ENCODE assay signal across 1 cellular context in the genomic region with DNA sequence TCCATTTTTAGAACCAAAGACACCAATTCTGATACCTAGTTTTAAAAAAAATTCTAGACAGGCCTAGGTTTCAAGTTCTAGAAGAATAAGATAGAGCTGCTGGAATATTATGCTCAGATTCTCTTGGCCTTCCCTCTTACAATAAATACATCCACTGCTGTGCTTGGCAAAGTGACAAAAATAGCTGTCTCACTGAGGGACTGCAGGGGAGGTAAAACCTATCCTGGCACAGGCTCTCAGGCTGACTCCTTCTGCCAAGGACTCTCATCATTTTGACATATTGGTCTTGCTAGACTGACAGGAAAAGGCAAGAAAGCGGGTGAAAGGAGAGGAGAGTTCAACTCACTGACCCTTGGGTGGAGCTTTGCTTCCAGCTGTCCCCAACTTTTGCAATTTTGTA.
TF ChIP-seq lines count a peak whose summit lies in the region.

No MANE protein-coding gene starts in this region.

TF ChIP-seq in GM23338, 12 proteins besides CTCF, POLR2A, EP300 and RAD21 (continued from another document):
- TF ChIP-seq, protein P1, sequence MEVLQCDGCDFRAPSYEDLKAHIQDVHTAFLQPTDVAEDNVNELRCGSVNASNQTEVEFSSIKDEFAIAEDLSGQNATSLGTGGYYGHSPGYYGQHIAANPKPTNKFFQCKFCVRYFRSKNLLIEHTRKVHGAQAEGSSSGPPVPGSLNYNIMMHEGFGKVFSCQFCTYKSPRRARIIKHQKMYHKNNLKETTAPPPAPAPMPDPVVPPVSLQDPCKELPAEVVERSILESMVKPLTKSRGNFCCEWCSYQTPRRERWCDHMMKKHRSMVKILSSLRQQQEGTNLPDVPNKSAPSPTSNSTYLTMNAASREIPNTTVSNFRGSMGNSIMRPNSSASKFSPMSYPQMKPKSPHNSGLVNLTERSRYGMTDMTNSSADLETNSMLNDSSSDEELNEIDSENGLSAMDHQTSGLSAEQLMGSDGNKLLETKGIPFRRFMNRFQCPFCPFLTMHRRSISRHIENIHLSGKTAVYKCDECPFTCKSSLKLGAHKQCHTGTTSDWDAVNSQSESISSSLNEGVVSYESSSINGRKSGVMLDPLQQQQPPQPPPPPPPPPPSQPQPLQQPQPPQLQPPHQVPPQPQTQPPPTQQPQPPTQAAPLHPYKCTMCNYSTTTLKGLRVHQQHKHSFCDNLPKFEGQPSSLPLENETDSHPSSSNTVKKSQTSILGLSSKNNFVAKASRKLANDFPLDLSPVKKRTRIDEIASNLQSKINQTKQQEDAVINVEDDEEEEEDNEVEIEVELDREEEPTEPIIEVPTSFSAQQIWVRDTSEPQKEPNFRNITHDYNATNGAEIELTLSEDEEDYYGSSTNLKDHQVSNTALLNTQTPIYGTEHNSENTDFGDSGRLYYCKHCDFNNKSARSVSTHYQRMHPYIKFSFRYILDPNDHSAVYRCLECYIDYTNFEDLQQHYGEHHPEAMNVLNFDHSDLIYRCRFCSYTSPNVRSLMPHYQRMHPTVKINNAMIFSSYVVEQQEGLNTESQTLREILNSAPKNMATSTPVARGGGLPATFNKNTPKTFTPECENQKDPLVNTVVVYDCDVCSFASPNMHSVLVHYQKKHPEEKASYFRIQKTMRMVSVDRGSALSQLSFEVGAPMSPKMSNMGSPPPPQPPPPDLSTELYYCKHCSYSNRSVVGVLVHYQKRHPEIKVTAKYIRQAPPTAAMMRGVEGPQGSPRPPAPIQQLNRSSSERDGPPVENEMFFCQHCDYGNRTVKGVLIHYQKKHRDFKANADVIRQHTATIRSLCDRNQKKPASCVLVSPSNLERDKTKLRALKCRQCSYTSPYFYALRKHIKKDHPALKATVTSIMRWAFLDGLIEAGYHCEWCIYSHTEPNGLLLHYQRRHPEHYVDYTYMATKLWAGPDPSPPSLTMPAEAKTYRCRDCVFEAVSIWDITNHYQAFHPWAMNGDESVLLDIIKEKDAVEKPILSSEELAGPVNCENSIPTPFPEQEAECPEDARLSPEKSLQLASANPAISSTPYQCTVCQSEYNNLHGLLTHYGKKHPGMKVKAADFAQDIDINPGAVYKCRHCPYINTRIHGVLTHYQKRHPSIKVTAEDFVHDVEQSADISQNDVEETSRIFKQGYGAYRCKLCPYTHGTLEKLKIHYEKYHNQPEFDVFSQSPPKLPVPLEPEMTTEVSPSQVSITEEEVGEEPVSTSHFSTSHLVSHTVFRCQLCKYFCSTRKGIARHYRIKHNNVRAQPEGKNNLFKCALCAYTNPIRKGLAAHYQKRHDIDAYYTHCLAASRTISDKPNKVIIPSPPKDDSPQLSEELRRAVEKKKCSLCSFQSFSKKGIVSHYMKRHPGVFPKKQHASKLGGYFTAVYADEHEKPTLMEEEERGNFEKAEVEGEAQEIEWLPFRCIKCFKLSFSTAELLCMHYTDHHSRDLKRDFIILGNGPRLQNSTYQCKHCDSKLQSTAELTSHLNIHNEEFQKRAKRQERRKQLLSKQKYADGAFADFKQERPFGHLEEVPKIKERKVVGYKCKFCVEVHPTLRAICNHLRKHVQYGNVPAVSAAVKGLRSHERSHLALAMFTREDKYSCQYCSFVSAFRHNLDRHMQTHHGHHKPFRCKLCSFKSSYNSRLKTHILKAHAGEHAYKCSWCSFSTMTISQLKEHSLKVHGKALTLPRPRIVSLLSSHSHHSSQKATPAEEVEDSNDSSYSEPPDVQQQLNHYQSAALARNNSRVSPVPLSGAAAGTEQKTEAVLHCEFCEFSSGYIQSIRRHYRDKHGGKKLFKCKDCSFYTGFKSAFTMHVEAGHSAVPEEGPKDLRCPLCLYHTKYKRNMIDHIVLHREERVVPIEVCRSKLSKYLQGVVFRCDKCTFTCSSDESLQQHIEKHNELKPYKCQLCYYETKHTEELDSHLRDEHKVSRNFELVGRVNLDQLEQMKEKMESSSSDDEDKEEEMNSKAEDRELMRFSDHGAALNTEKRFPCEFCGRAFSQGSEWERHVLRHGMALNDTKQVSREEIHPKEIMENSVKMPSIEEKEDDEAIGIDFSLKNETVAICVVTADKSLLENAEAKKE (CRISPR knock-in tag; IDR thresholded peaks at IDR 0.05): no peak
- TF ChIP-seq, protein P2, sequence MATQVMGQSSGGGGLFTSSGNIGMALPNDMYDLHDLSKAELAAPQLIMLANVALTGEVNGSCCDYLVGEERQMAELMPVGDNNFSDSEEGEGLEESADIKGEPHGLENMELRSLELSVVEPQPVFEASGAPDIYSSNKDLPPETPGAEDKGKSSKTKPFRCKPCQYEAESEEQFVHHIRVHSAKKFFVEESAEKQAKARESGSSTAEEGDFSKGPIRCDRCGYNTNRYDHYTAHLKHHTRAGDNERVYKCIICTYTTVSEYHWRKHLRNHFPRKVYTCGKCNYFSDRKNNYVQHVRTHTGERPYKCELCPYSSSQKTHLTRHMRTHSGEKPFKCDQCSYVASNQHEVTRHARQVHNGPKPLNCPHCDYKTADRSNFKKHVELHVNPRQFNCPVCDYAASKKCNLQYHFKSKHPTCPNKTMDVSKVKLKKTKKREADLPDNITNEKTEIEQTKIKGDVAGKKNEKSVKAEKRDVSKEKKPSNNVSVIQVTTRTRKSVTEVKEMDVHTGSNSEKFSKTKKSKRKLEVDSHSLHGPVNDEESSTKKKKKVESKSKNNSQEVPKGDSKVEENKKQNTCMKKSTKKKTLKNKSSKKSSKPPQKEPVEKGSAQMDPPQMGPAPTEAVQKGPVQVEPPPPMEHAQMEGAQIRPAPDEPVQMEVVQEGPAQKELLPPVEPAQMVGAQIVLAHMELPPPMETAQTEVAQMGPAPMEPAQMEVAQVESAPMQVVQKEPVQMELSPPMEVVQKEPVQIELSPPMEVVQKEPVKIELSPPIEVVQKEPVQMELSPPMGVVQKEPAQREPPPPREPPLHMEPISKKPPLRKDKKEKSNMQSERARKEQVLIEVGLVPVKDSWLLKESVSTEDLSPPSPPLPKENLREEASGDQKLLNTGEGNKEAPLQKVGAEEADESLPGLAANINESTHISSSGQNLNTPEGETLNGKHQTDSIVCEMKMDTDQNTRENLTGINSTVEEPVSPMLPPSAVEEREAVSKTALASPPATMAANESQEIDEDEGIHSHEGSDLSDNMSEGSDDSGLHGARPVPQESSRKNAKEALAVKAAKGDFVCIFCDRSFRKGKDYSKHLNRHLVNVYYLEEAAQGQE (IDR thresholded peaks at IDR 0.05; ENCODE audit: unreplicated experiment): no peak
- TF ChIP-seq, protein P3, sequence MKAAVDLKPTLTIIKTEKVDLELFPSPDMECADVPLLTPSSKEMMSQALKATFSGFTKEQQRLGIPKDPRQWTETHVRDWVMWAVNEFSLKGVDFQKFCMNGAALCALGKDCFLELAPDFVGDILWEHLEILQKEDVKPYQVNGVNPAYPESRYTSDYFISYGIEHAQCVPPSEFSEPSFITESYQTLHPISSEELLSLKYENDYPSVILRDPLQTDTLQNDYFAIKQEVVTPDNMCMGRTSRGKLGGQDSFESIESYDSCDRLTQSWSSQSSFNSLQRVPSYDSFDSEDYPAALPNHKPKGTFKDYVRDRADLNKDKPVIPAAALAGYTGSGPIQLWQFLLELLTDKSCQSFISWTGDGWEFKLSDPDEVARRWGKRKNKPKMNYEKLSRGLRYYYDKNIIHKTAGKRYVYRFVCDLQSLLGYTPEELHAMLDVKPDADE (IDR thresholded peaks at IDR 0.05): no peak
- no peak for TF ChIP-seq JUNB (IDR thresholded peaks at IDR 0.05; ENCODE audit: unreplicated experiment)
